ENCODE assay signal across 18 cellular contexts in the genomic region with DNA sequence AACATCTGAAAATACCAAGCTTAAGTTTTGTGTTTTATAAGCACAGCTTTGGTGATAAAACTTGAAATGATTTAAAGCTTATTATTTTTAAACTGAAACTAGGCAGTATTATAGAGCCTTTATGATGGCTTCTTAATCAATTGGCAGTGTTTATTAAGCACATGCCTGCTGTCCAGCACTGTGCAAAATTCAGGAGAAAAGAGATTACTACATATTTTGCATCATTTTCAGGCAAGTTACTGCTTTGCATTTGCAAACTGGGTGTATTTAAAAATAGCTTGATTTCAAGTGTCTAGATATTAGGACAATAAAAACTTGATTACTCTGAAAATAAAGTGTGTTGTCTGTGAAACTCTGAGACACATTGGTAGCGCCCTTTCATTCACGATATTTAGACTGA.
DNase-seq lines count a peak whose midpoint lies in the region; ATAC-seq, FAIRE-seq and TF ChIP-seq lines count a peak whose summit lies in the region.
"Had no signal": no experiment of that assay in that cellular context is flagged by ENCODE, and none has a peak within 500 bp of the region (broad histone marks: within the 10 kb centered on the region; RNA-seq: fewer than 3 reads in every experiment).

No MANE protein-coding gene starts in this region.

- H3K4me1 ChIP-seq in A673 (ENCODE audit: insufficient read depth, low read length, poor library complexity, severe bottlenecking) = peaks cover 54% of the 10 kb centered on the region
- peaks cover 18% of the 10 kb centered on the region for H3K4me1 ChIP-seq in HUES48 (ENCODE audit: control insufficient read depth, insufficient read depth, low read length)
- peaks cover 43% of the 10 kb centered on the region for H3K4me1 ChIP-seq in adipocyte (ENCODE audit: control insufficient read depth, insufficient read depth, low read length)

- CTCF ChIA-PET in A673 (lab: Charles Lee) = no interaction called here

- H3K27me3 ChIP-seq in A673 (replicated peaks; ENCODE audit: insufficient read depth, low read depth, low read length, poor library complexity) (no peaks in the 10 kb centered on the region), HUES48 (ENCODE audit: control insufficient read depth, insufficient read depth, low read length) (no peaks in the 10 kb centered on the region), adipocyte (replicated peaks; ENCODE audit: control insufficient read depth, insufficient read depth, low read length) (no peaks in the 10 kb centered on the region)

- no peak for TF ChIP-seq CTCF in A673 (conservative IDR thresholded peaks at IDR 0.05; ENCODE audit: low read depth, low read length)

- no peaks in the 10 kb centered on the region for H3K36me3 Mint-ChIP-seq in activated naive CD4-positive, alpha-beta T cell treated with anti-CD3 and anti-CD28 coated beads, Interleukin-2, amount 50 U/mL, for 72 hours

- peak; percentile 51 for FAIRE-seq in islet of Langerhans (lab: Jason Lieb, UNC)
- FAIRE-seq: G401.6 had no signal

- no peak overlapping the region for H3K27ac Mint-ChIP-seq in activated naive CD4-positive, alpha-beta T cell treated with anti-CD3 and anti-CD28 coated beads, Interleukin-2, amount 50 U/mL, for 72 hours
- H3K27ac Mint-ChIP-seq: B cell; CD8-positive, alpha-beta T cell had no signal

- H3K4me3 ChIP-seq in A673 (ENCODE audit: low read depth, low read length, poor library complexity, severe bottlenecking) (no peak overlapping the region), HUES48 (ENCODE audit: low read depth, low read length) (no peak overlapping the region), adipocyte (ENCODE audit: low read length) (peak overlapping the region; percentile 12)

- H3K9ac ChIP-seq in HUES48 (ENCODE audit: low read depth, low read length) (no peak overlapping the region), adipocyte (ENCODE audit: low read length) (no peak overlapping the region)

- no peaks in the 10 kb centered on the region for H3K9me3 ChIP-seq in A673 (ENCODE audit: low read depth, low read length, poor library complexity, severe bottlenecking)
- H3K9me3 ChIP-seq in HUES48 (ENCODE audit: control insufficient read depth, insufficient read depth, low read length) = no peaks in the 10 kb centered on the region
- H3K9me3 ChIP-seq in adipocyte (ENCODE audit: control insufficient read depth, low read length) = no peaks in the 10 kb centered on the region

- POLR2A ChIA-PET in A673 (lab: Charles Lee; ENCODE audit: low non-redundant PET) = no interaction called here

- H3K27ac ChIP-seq in A673 (ENCODE audit: low read depth, low read length, poor library complexity, severe bottlenecking) = peak overlapping the region; percentile 42
- H3K27ac ChIP-seq in HUES48 (ENCODE audit: low read depth, low read length) = peak overlapping the region; percentile 3

- H3K9me3 Mint-ChIP-seq in activated naive CD4-positive, alpha-beta T cell treated with anti-CD3 and anti-CD28 coated beads, Interleukin-2, amount 50 U/mL, for 72 hours = no peaks in the 10 kb centered on the region
- H3K9me3 Mint-ChIP-seq: CD8-positive, alpha-beta T cell had no signal

- TSS peak; percentile 15 for BruUV-seq in A673 (replicated peaks; lab: Mats Ljungman, UMichigan)

- intact Hi-C loops in A673 (cut with micrococcal nuclease; ENCODE audit: unreplicated experiment) = loop anchor here (5.0 kb wide), 1 partner anchor 126 kb away; the partner anchor contains the start of gene PDLIM5

- H3K36me3 ChIP-seq in A673 (ENCODE audit: insufficient read depth, low read length, poor library complexity, severe bottlenecking) = peaks cover 10% of the 10 kb centered on the region
- no peaks in the 10 kb centered on the region for H3K36me3 ChIP-seq in HUES48 (ENCODE audit: control insufficient read depth, insufficient read depth, low read length)
- peaks cover 13% of the 10 kb centered on the region for H3K36me3 ChIP-seq in adipocyte (ENCODE audit: control insufficient read depth, insufficient read depth, low read length, severe bottlenecking)

- no peak for DNase-seq in A673 (ENCODE audit: low spot score)
- no peak for DNase-seq in adipocyte (ENCODE audit: low read depth)
- no peak for DNase-seq in central memory CD4-positive, alpha-beta T cell
- DNase-seq in putamen (ENCODE audit: low spot score) = no peak
- no peak for DNase-seq in activated naive CD4-positive, alpha-beta T cell treated with anti-CD3 and anti-CD28 coated beads, Interleukin-2, amount 50 U/mL, for 72 hours (ENCODE audit: low spot score in 2 of 2)
- DNase-seq: 8988T; C1 segment of cervical spinal cord; CD8-positive, alpha-beta T cell; COR-L47; DMS153; DMS79 treated with DMSO at 0.1 percent for 48 hours; EL; HCEC 1CT had no signal

- no peak for ATAC-seq in HG02840 (IDR thresholded peaks at IDR 0.05; ENCODE audit: low FRiP score, unreplicated experiment)
- no peak for ATAC-seq in activated naive CD4-positive, alpha-beta T cell treated with anti-CD3 and anti-CD28 coated beads, Interleukin-2, amount 50 U/mL, for 72 hours
- ATAC-seq: CD8-positive, alpha-beta T cell had no signal
